In genomic region chr4:107800058-107800457, GRCh38 we compare ENCODE assay signal across 16 cellular contexts. TPM values are rescaled to one million over a fixed set of nuclear protein-coding genes. Genes with fewer than 3 reads are reported as not detected.
DNase-seq lines count a peak whose midpoint lies in the region; ATAC-seq and TF ChIP-seq lines count a peak whose summit lies in the region.
"Had no signal": no experiment of that assay in that cellular context is flagged by ENCODE, and none has a peak within 500 bp of the region (broad histone marks: within the 10 kb centered on the region; RNA-seq: fewer than 3 reads in every experiment).

No MANE protein-coding gene starts in this region.

- H3K4me1 ChIP-seq in duodenal mucosa (ENCODE audit: control insufficient read depth in 1 of 2, insufficient read depth in 2 of 2, low read length in 2 of 2) (peaks cover 8 to 9% of the 10 kb centered on the region in 2 donors), right lobe of liver (no peaks in the 10 kb centered on the region), thoracic aorta (ENCODE audit: control insufficient read depth in 1 of 2, low read depth in 2 of 2) (no peaks in the 10 kb centered on the region)

- peak overlapping the region; percentile 61 to 65 for H3K9ac ChIP-seq in duodenal mucosa (ENCODE audit: low read depth in 1 of 2, low read length in 2 of 2)

- no peaks in the 10 kb centered on the region for H3K27me3 ChIP-seq in duodenal mucosa (ENCODE audit: control insufficient read depth in 1 of 2, insufficient read depth in 2 of 2, low read length in 2 of 2)
- H3K27me3 ChIP-seq in right lobe of liver, result no peaks in the 10 kb centered on the region
- H3K27me3 ChIP-seq in thoracic aorta (replicated peaks; ENCODE audit: insufficient read depth), result no peaks in the 10 kb centered on the region

- TF ChIP-seq CTCF in right lobe of liver (IDR thresholded peaks at IDR 0.05), result no peak
- no peak for TF ChIP-seq CTCF in thoracic aorta (IDR thresholded peaks at IDR 0.05)

- H3K9me3 ChIP-seq in duodenal mucosa (ENCODE audit: control insufficient read depth in 1 of 2, low read length in 2 of 2) (no peaks in the 10 kb centered on the region), right lobe of liver (no peaks in the 10 kb centered on the region), thoracic aorta (no peaks in the 10 kb centered on the region)

- intact Hi-C loops in right lobe of liver (cut with DNase I), result no loop called here

- H3K4me3 Mint-ChIP-seq in activated CD8-positive, alpha-beta memory T cell treated with anti-CD3 and anti-CD28 coated beads, Interleukin-2, amount 10 ng/mL, durations not matched to agents 7 days and 5 days, result no peak overlapping the region
- H3K4me3 Mint-ChIP-seq: CD4-positive, CD25-positive, alpha-beta regulatory T cell; IgD-negative memory B cell had no signal

- H3K36me3 ChIP-seq in duodenal mucosa (ENCODE audit: control insufficient read depth in 1 of 2, insufficient read depth in 2 of 2, low read length in 2 of 2) (no peaks in the 10 kb centered on the region), right lobe of liver (no peaks in the 10 kb centered on the region), thoracic aorta (no peaks in the 10 kb centered on the region)

- peak; percentile 23 for TF ChIP-seq POLR2A in right lobe of liver (IDR thresholded peaks at IDR 0.05)

- H3K27ac ChIP-seq in duodenal mucosa (ENCODE audit: low read depth, low read length) (no peak overlapping the region), right lobe of liver (no peak overlapping the region), thoracic aorta (no peak overlapping the region)

- DNase-seq in NCI-H748 (lab: John Stamatoyannopoulos, UW; ENCODE audit: unreplicated experiment) (peak; percentile 11), NCI-H748 treated with DMSO at 0.1 percent for 48 hours (lab: John Stamatoyannopoulos, UW) (no peak), right lobe of liver (peak in 1 of 3 donors; percentile 50), thoracic aorta (ENCODE audit: low spot score) (no peak), NCI-H2196 (lab: John Stamatoyannopoulos, UW; ENCODE audit: unreplicated experiment) (no peak)
- DNase-seq in activated CD8-positive, alpha-beta memory T cell treated with anti-CD3 and anti-CD28 coated beads, Interleukin-2, amount 10 ng/mL, durations not matched to agents 7 days and 5 days, result no peak
- DNase-seq: 8988T; activated CD4-positive, CD25-positive, alpha-beta regulatory T cell; activated naive CD4-positive, alpha-beta T cell treated with Interleukin-2 at 50 U/mL for 16 hours; CD4-positive, CD25-positive, alpha-beta regulatory T cell; effector CD4-positive, alpha-beta T cell; GOT3; midbrain had no signal

- H3K27me3 Mint-ChIP-seq in activated CD8-positive, alpha-beta memory T cell treated with anti-CD3 and anti-CD28 coated beads, Interleukin-2, amount 10 ng/mL, durations not matched to agents 7 days and 5 days, result peaks cover 24% of the 10 kb centered on the region

- H3K9me3 Mint-ChIP-seq in activated CD8-positive, alpha-beta memory T cell treated with anti-CD3 and anti-CD28 coated beads, Interleukin-2, amount 10 ng/mL, durations not matched to agents 7 days and 5 days (ENCODE audit: low read depth), result no peaks in the 10 kb centered on the region

- CTCF ChIA-PET in activated CD8-positive, alpha-beta memory T cell treated with anti-CD3 and anti-CD28 coated beads, Interleukin-2, amount 10 ng/mL, durations not matched to agents 7 days and 5 days (lab: Charles Lee), result no interaction called here

- H3K4me1 Mint-ChIP-seq in activated CD8-positive, alpha-beta memory T cell treated with anti-CD3 and anti-CD28 coated beads, Interleukin-2, amount 10 ng/mL, durations not matched to agents 7 days and 5 days, result no peaks in the 10 kb centered on the region
- H3K4me1 Mint-ChIP-seq: CD4-positive, CD25-positive, alpha-beta regulatory T cell; IgD-negative memory B cell had no signal

- H3K27ac Mint-ChIP-seq in activated CD8-positive, alpha-beta memory T cell treated with anti-CD3 and anti-CD28 coated beads, Interleukin-2, amount 10 ng/mL, durations not matched to agents 7 days and 5 days, result no peak overlapping the region
- H3K27ac Mint-ChIP-seq: CD4-positive, CD25-positive, alpha-beta regulatory T cell; IgD-negative memory B cell had no signal

- no peaks in the 10 kb centered on the region for H3K36me3 Mint-ChIP-seq in activated CD8-positive, alpha-beta memory T cell treated with anti-CD3 and anti-CD28 coated beads, Interleukin-2, amount 10 ng/mL, durations not matched to agents 7 days and 5 days
- H3K36me3 Mint-ChIP-seq: CD4-positive, CD25-positive, alpha-beta regulatory T cell had no signal

- WGBS in right lobe of liver (ENCODE audit: insufficient coverage, low coverage, low lambda C conversion rate, missing lambda C conversion rate), result 8% methylated on average over 4 of the region's 5 CpGs

- ATAC-seq in right lobe of liver, result peak; percentile 83 to 85 (median 84)
- ATAC-seq in thoracic aorta (ENCODE audit: insufficient number of reproducible peaks, low FRiP score, low read depth), result no peak
- no peak for ATAC-seq in HG03175 (IDR thresholded peaks at IDR 0.05; ENCODE audit: unreplicated experiment)
- no peak for ATAC-seq in activated CD8-positive, alpha-beta memory T cell treated with anti-CD3 and anti-CD28 coated beads, Interleukin-2, amount 10 ng/mL, durations not matched to agents 7 days and 5 days

- H3K4me3 ChIP-seq in duodenal mucosa (ENCODE audit: low read depth in 1 of 2, low read length in 2 of 2), result peak overlapping the region; percentile 68 to 73
- peak overlapping the region in 1 of 3 donors; percentile 24 for H3K4me3 ChIP-seq in right lobe of liver
- peak overlapping the region; percentile 46 for H3K4me3 ChIP-seq in thoracic aorta

RNA-seq across cellular contexts. Expression of gene SGMS2, which starts 24.7 kb away (rescaled TPM):
- total RNA-seq in right lobe of liver (10 to 100 TPM; 12.3 to 67.8 (median 29.3) TPM), thoracic aorta (100 to 1,000 TPM; 119 to 231 TPM)
- total RNA-seq in activated CD8-positive, alpha-beta memory T cell treated with anti-CD3 and anti-CD28 coated beads, Interleukin-2, amount 10 ng/mL, durations not matched to agents 7 days and 5 days, result under 1 TPM in 1 of 2 experiments, not detected in 1; 0.37 TPM
- total RNA-seq: CD4-positive, CD25-positive, alpha-beta regulatory T cell had no signal

Comparison
In these comparisons a context has a peak if more than half of its experiments do, and no peak if none do; other contexts are left out.
1. ATAC-seq: peak in right lobe of liver (4 of 4); none in thoracic aorta (single experiment), HG03175 (single experiment) and activated CD8-positive, alpha-beta memory T cell treated with anti-CD3 and anti-CD28 coated beads, Interleukin-2, amount 10 ng/mL, durations not matched to agents 7 days and 5 days (single experiment).
2. RNA of gene SGMS2, which starts 24.7 kb away (total RNA-seq): 119 to 231 TPM in thoracic aorta and 12.3 to 67.8 TPM in right lobe of liver; 0.37 TPM in activated CD8-positive, alpha-beta memory T cell treated with anti-CD3 and anti-CD28 coated beads, Interleukin-2, amount 10 ng/mL, durations not matched to agents 7 days and 5 days; every median in the first group is over 4 times any median in the second.